ENCODE assay signal across 8 cellular contexts in the genomic region with DNA sequence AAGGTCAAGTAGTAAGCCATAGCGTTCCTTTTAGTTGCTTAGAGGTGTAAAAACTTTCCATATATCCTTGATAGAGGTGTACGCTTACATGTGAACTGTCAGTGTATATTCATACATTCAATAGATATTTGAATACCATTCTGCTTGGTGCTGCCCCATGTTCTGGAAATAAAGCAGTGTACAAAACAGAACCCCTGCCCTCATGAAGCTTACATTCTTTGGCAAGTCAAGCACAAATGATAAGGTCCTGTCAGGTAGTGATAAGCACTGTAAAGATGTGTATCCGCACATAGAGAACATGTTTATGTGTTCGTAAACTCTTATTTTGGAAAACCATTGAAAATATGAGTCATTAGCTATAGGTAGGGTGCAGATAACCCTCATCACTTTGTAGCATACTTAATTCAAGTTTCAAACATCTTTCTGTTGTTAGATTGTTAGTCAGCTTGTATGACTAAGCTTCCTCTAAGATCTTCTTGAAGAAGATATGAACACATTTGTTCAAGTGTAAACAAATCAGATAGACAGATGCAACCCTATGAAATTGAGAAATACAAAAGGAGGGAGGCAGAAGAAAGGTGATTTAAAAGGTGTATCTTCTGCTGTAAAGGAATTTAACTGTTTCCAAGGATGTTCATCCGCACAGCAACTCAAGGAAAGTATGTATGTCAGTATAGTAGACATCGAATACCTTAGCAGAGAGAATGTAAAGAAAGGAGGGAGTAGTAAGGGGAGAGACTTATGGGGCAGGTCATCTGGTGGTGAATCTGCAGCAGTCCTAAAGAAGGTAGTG. TPM values are rescaled to one million over a fixed set of nuclear protein-coding genes. Genes with fewer than 3 reads are reported as not detected.
DNase-seq lines count a peak whose midpoint lies in the region; ATAC-seq, FAIRE-seq and TF ChIP-seq lines count a peak whose summit lies in the region.

No MANE protein-coding gene starts in this region.

- TF ChIP-seq CTCF in KMS-11 (conservative IDR thresholded peaks at IDR 0.05; ENCODE audit: low read depth, low read length) = no peak
- no peak for TF ChIP-seq CTCF in bronchial epithelial cell (IDR thresholded peaks at IDR 0.05; ENCODE audit: insufficient read depth, low read length, severe bottlenecking)
- TF ChIP-seq CTCF in GM20000 (IDR thresholded peaks at IDR 0.05; ENCODE audit: extremely low read depth, missing control alignments) = no peak
- no peak for TF ChIP-seq CTCF in GM10266 (IDR thresholded peaks at IDR 0.05; ENCODE audit: control insufficient read depth, insufficient read depth, low read depth, missing control alignments)

- H3K9me3 Mint-ChIP-seq in naive thymus-derived CD8-positive, alpha-beta T cell = no peaks in the 10 kb centered on the region

- peak overlapping the region; percentile 53 to 97 (median 91) for H3K27ac Mint-ChIP-seq in naive thymus-derived CD8-positive, alpha-beta T cell

- no peak for FAIRE-seq in bronchial epithelial cell (lab: Jason Lieb, UNC)

- H3K9me3 ChIP-seq in BLaER1 = no peaks in the 10 kb centered on the region

- peaks cover 28 to 74% (median 60%) of the 10 kb centered on the region in 4 donors for H3K4me1 Mint-ChIP-seq in naive thymus-derived CD8-positive, alpha-beta T cell

- H3K79me2 ChIP-seq in KMS-11 (ENCODE audit: insufficient read depth, low read depth) = peaks cover 96% of the 10 kb centered on the region

- H3K27me3 ChIP-seq in BLaER1 (no peaks in the 10 kb centered on the region), KMS-11 (ENCODE audit: insufficient read depth, low read depth) (no peaks in the 10 kb centered on the region), bronchial epithelial cell (ENCODE audit: control insufficient read depth, insufficient read depth, low read length) (no peaks in the 10 kb centered on the region)

- H2AFZ ChIP-seq in KMS-11 (ENCODE audit: low read depth) = no peak overlapping the region

- peaks cover 0 to 3% (median 0%) of the 10 kb centered on the region in 3 donors for H3K36me3 Mint-ChIP-seq in naive thymus-derived CD8-positive, alpha-beta T cell

- ATAC-seq in naive thymus-derived CD8-positive, alpha-beta T cell = no peak
- ATAC-seq in HG02610 (IDR thresholded peaks at IDR 0.05; ENCODE audit: unreplicated experiment) (no peak), left lobe of liver (no peak)

- H3K9ac ChIP-seq in BLaER1 (peak overlapping the region; percentile 97), KMS-11 (peak overlapping the region; percentile 84; the same call in 1 of the 2 replicates)

- peak overlapping the region; percentile 86 to 95 (median 90) for H3K4me3 Mint-ChIP-seq in naive thymus-derived CD8-positive, alpha-beta T cell

- H3K27ac ChIP-seq in BLaER1 (peak overlapping the region; percentile 97), KMS-11 (peak overlapping the region; percentile 78; the same call in 1 of the 2 replicates)

- H3K4me1 ChIP-seq in BLaER1 (peaks cover 40% of the 10 kb centered on the region), KMS-11 (ENCODE audit: low read depth, poor library complexity, severe bottlenecking) (peaks cover 39% of the 10 kb centered on the region)

- H3K4me2 ChIP-seq in BLaER1 = peak overlapping the region; percentile 95
- peak overlapping the region; percentile 99 for H3K4me2 ChIP-seq in KMS-11

- POLR2A ChIA-PET in naive thymus-derived CD8-positive, alpha-beta T cell (lab: Charles Lee) = interaction anchor here (0.6 to 3.1 kb wide), 5 partner anchors 16 to 273 kb away, joined by 3 to 17 read pairs (median 4); partner anchors contain the start of genes AK8 and SPACA9

- H3K4me3 ChIP-seq in BLaER1 (peak overlapping the region; percentile 94), KMS-11 (IDR thresholded peaks at IDR 0.05; ENCODE audit: insufficient read depth, low read depth, low read length) (no peak overlapping the region), bronchial epithelial cell (ENCODE audit: low read depth, low read length) (peak overlapping the region; percentile 98)

- H3K27me3 Mint-ChIP-seq in naive thymus-derived CD8-positive, alpha-beta T cell = no peaks in the 10 kb centered on the region

- peak; percentile 86 for DNase-seq in bronchial epithelial cell (ENCODE audit: low read depth)
- DNase-seq in naive thymus-derived CD8-positive, alpha-beta T cell = no peak
- no peak for DNase-seq in GM20000 (ENCODE audit: low spot score)
- DNase-seq in GM10266 (ENCODE audit: extremely low spot score) = no peak
- DNase-seq in left lobe of liver (ENCODE audit: low spot score) = no peak

- H3K36me3 ChIP-seq in BLaER1 (peaks cover 11% of the 10 kb centered on the region; the same call in 1 of the 2 replicates), KMS-11 (ENCODE audit: insufficient read depth) (no peaks in the 10 kb centered on the region), bronchial epithelial cell (ENCODE audit: control insufficient read depth, insufficient read depth, low read length) (no peaks in the 10 kb centered on the region)

- H4K20me1 ChIP-seq in BLaER1 (peaks cover 65% of the 10 kb centered on the region), KMS-11 (ENCODE audit: insufficient read depth) (peaks cover 11% of the 10 kb centered on the region; the same call in 1 of the 2 replicates)

RNA-seq across cellular contexts. Expression of gene GTF3C4, which starts 1.6 kb away (rescaled TPM):
- total RNA-seq in bronchial epithelial cell = 9.5 and 9.7 TPM in 2 replicates
- 10 to 100 TPM; 12.8 TPM for total RNA-seq in naive thymus-derived CD8-positive, alpha-beta T cell
- polyA plus RNA-seq in naive thymus-derived CD8-positive, alpha-beta T cell = 1 to 10 TPM; 3.1 to 3.5 (median 3.5) TPM
- 6.1 TPM for total RNA-seq in left lobe of liver

RNA-seq across cellular contexts. Expression of gene DDX31, which starts 2.0 kb away (rescaled TPM):
- 11.1 and 15.8 TPM in 2 replicates for total RNA-seq in bronchial epithelial cell
- total RNA-seq in naive thymus-derived CD8-positive, alpha-beta T cell = 10 to 100 TPM; 25.1 to 25.2 TPM
- polyA plus RNA-seq in naive thymus-derived CD8-positive, alpha-beta T cell = 1 to 10 TPM; 6.2 to 9.7 (median 7.6) TPM
- 7.7 TPM for total RNA-seq in left lobe of liver
